Comparison of ENCODE assay signal across 17 cellular contexts in the genomic region with DNA sequence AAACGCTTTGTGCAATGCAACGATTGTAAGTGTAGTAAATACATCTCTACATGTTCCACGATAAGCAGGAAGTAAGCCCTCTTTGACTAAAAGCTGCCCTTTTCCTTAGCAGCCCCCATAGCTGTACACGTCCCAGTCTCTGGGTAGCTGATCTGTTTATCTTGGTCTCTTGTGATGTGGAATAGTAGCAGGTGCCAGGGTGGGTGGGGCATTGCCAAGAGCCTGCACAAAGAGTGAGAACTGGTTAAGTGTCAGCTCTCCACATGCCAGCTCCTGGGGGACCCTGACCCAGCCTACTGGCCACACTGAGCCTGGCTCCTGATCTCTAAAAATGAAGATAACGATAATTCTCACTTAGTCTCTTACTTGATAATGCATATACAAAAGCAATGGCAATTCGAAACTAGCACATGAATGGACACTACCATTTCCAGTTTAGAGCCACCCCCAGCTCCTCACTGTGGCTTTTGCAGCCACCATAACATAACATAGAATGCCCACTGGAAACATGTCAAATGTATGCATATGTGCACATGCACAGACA.
DNase-seq lines count a peak whose midpoint lies in the region.
"Had no signal": no experiment of that assay in that cellular context is flagged by ENCODE, and none has a peak within 500 bp of the region (broad histone marks: within the 10 kb centered on the region; RNA-seq: fewer than 3 reads in every experiment).

No MANE protein-coding gene starts in this region.

- no peaks in the 10 kb centered on the region for H3K9me3 Mint-ChIP-seq in activated naive CD4-positive, alpha-beta T cell treated with anti-CD3 and anti-CD28 coated beads for 36 hours

- no peaks in the 10 kb centered on the region for H3K36me3 Mint-ChIP-seq in activated naive CD4-positive, alpha-beta T cell treated with anti-CD3 and anti-CD28 coated beads for 36 hours (ENCODE audit: low read depth)
- H3K36me3 Mint-ChIP-seq: CD8-positive, alpha-beta memory T cell had no signal

- H3K4me3 Mint-ChIP-seq in activated naive CD4-positive, alpha-beta T cell treated with anti-CD3 and anti-CD28 coated beads for 36 hours, result no peak overlapping the region
- H3K4me3 Mint-ChIP-seq: CD8-positive, alpha-beta memory T cell had no signal

- CTCF ChIA-PET in activated naive CD4-positive, alpha-beta T cell treated with anti-CD3 and anti-CD28 coated beads for 36 hours (lab: Charles Lee), result interaction anchor here (0.6 kb wide), 1 partner anchor 78 kb away, joined by 4 read pairs; no protein-coding TSS in a partner anchor

- no peaks in the 10 kb centered on the region for H3K4me1 Mint-ChIP-seq in activated naive CD4-positive, alpha-beta T cell treated with anti-CD3 and anti-CD28 coated beads for 36 hours (ENCODE audit: low read depth)
- H3K4me1 Mint-ChIP-seq: CD8-positive, alpha-beta memory T cell had no signal

- H3K27ac Mint-ChIP-seq in activated naive CD4-positive, alpha-beta T cell treated with anti-CD3 and anti-CD28 coated beads for 36 hours, result no peak overlapping the region
- H3K27ac Mint-ChIP-seq: CD8-positive, alpha-beta memory T cell had no signal

- H3K27me3 Mint-ChIP-seq in activated naive CD4-positive, alpha-beta T cell treated with anti-CD3 and anti-CD28 coated beads for 36 hours (ENCODE audit: low read depth), result peaks cover 8% of the 10 kb centered on the region

- DNase-seq in DMS79 (lab: John Stamatoyannopoulos, UW), result peak; percentile 52
- DNase-seq in NCI-H1092 (lab: John Stamatoyannopoulos, UW), result peak; percentile 41
- peak; percentile 53 for DNase-seq in NCI-H2196 (lab: John Stamatoyannopoulos, UW; ENCODE audit: unreplicated experiment)
- peak; percentile 32 for DNase-seq in cerebellar cortex (ENCODE audit: low spot score)
- DNase-seq in activated naive CD4-positive, alpha-beta T cell treated with anti-CD3 and anti-CD28 coated beads for 36 hours, result no peak
- DNase-seq in iPS-NIHi11 (ENCODE audit: low spot score), result no peak
- no peak for DNase-seq in stimulated activated CD4-positive, alpha-beta T cell treated with anti-CD3 and anti-CD28 coated beads, Interleukin-4, amount 100 ng/mL, for 1 hour
- DNase-seq: BE2C; CD8-positive, alpha-beta memory T cell; EL; HCEC 1CT; MG63; NCI-H1105 treated with DMSO at 0.1 percent for 48 hours; NCI-H2227 treated with DMSO at 0.1 percent for 48 hours; NCI-H82; SHP77 treated with DMSO at 0.1 percent for 48 hours; T-helper 2 cell had no signal

- intact Hi-C loops in activated naive CD4-positive, alpha-beta T cell treated with anti-CD3 and anti-CD28 coated beads for 36 hours (cut with micrococcal nuclease), result no loop called here

Comparison
In these comparisons a context has a peak if more than half of its experiments do, and no peak if none do; other contexts are left out.
1. DNase-seq: peak in DMS79 (single experiment), NCI-H1092 (single experiment), NCI-H2196 (single experiment) and cerebellar cortex (single experiment); none in activated naive CD4-positive, alpha-beta T cell treated with anti-CD3 and anti-CD28 coated beads for 36 hours (single experiment), iPS-NIHi11 (single experiment) and stimulated activated CD4-positive, alpha-beta T cell treated with anti-CD3 and anti-CD28 coated beads, Interleukin-4, amount 100 ng/mL, for 1 hour (single experiment).